ENCODE assay signal across 8 cellular contexts in genomic region chr2:30026091-30027055, GRCh38.
DNase-seq lines count a peak whose midpoint lies in the region; ATAC-seq, FAIRE-seq and TF ChIP-seq lines count a peak whose summit lies in the region.

No MANE protein-coding gene starts in this region.

- no peak overlapping the region for H3K4me3 Mint-ChIP-seq in endodermal cell

- CTCF ChIA-PET in A549 (lab: Yijun Ruan, JAX): interaction anchor here (0.6 to 5.6 kb wide), 42 partner anchors 9 to 1459 kb away, joined by 3 to 108 read pairs (median 4); partner anchors contain the start of gene ALK

- ATAC-seq in A549 (peak; percentile 88 to 96), HG02884 (IDR thresholded peaks at IDR 0.05; ENCODE audit: unreplicated experiment) (no peak), HG02588 (IDR thresholded peaks at IDR 0.05; ENCODE audit: unreplicated experiment) (no peak)

- no peaks in the 10 kb centered on the region for H3K9me3 Mint-ChIP-seq in endodermal cell

- no peaks in the 10 kb centered on the region for H3K4me1 ChIP-seq in A549
- H3K4me1 ChIP-seq in endodermal cell (ENCODE audit: control insufficient read depth, insufficient read depth, low read length): peaks cover 7% of the 10 kb centered on the region

- H3K27ac Mint-ChIP-seq in endodermal cell: no peak overlapping the region

- H3K36me3 Mint-ChIP-seq in endodermal cell (ENCODE audit: low read depth): no peaks in the 10 kb centered on the region

- no peaks in the 10 kb centered on the region for H3K36me3 ChIP-seq in endodermal cell (ENCODE audit: control insufficient read depth, insufficient read depth, low read length)

- POLR2A ChIA-PET in A549 (lab: Yijun Ruan, JAX): interaction anchor here (0.6 kb wide), 1 partner anchor 1152 kb away, joined by 3 read pairs; no protein-coding TSS in a partner anchor

- peaks cover 17% of the 10 kb centered on the region for H3K4me1 Mint-ChIP-seq in endodermal cell

- no peak for TF ChIP-seq EP300 in A549 (IDR thresholded peaks at IDR 0.05)

- no peak for FAIRE-seq in A549 (lab: Jason Lieb, UNC)

- peak; percentile 72 for TF ChIP-seq CTCF in A549 (IDR thresholded peaks at IDR 0.05)
- peak; percentile 58 for TF ChIP-seq CTCF in GM10266 (IDR thresholded peaks at IDR 0.05; ENCODE audit: control insufficient read depth, insufficient read depth, low read depth, missing control alignments)
- peak; percentile 95 for TF ChIP-seq CTCF in endodermal cell (conservative IDR thresholded peaks at IDR 0.05)

- H3K27me3 ChIP-seq in endodermal cell (ENCODE audit: control insufficient read depth, insufficient read depth, low read length, poor library complexity, severe bottlenecking): peaks cover 17% of the 10 kb centered on the region

- 25% methylated on average over 23 of the region's 23 CpGs for WGBS in A549 (ENCODE audit: missing lambda C conversion rate)
- 61 to 74% methylated on average over 17 to 23 of the region's 23 CpGs for WGBS in endodermal cell (ENCODE audit: insufficient coverage in 1 of 2, insufficient read length in 1 of 2), 2 experiments

- H3K27ac ChIP-seq in A549 (no peak overlapping the region), endodermal cell (ENCODE audit: low read depth, low read length) (no peak overlapping the region)

- peaks cover 22% of the 10 kb centered on the region for H3K27me3 Mint-ChIP-seq in endodermal cell (ENCODE audit: insufficient read depth)

- TF ChIP-seq RAD21 in A549 (conservative IDR thresholded peaks at IDR 0.05 in 1 of 2, IDR thresholded peaks at IDR 0.05 in 1 of 2): peak; percentile 80 to 86

- no peak overlapping the region for H3K4me2 ChIP-seq in A549

- no peak overlapping the region for H3K9ac ChIP-seq in endodermal cell (ENCODE audit: extremely low read depth, low read length, poor library complexity, severe bottlenecking)

- H3K4me3 ChIP-seq in A549 (no peak overlapping the region), endodermal cell (ENCODE audit: low read length) (no peak overlapping the region)

- DNase-seq in A549 (ENCODE audit: low read depth in 1 of 2, low spot score in 1 of 2) (peak; percentile 50 to 76), GM10266 (ENCODE audit: extremely low spot score) (peak; percentile 32), NCI-H82 treated with DMSO at 0.1 percent for 48 hours (lab: John Stamatoyannopoulos, UW; ENCODE audit: unreplicated experiment) (peak; percentile 18), endodermal cell (peak; percentile 88), middle frontal gyrus (ENCODE audit: extremely low spot score, low spot score) (peak; percentile 9), CD1c-positive myeloid dendritic cell (ENCODE audit: extremely low spot score) (no peak)

- H3K9me3 ChIP-seq in A549 (no peaks in the 10 kb centered on the region), endodermal cell (ENCODE audit: control insufficient read depth, low read length) (no peaks in the 10 kb centered on the region)

- TF ChIP-seq POLR2A in A549 (IDR thresholded peaks at IDR 0.05; ENCODE audit: low read length): no peak

TF ChIP-seq in A549, 52 proteins besides CTCF, POLR2A, EP300 and RAD21:
- no peak for TF ChIP-seq CBX8 (IDR thresholded peaks at IDR 0.05)
- TF ChIP-seq SMC3 (IDR thresholded peaks at IDR 0.05): peak; percentile 86
- no peak for TF ChIP-seq PHF8 (IDR thresholded peaks at IDR 0.05; ENCODE audit: borderline replicate concordance, low read depth)
- no peak for TF ChIP-seq RFX5 (IDR thresholded peaks at IDR 0.05)
- TF ChIP-seq ELK1 (IDR thresholded peaks at IDR 0.05; ENCODE audit: low read depth, low read length): no peak
- no peak for TF ChIP-seq NR3C1 (IDR thresholded peaks at IDR 0.05)
- no peak for TF ChIP-seq JUNB (IDR thresholded peaks at IDR 0.05)
- TF ChIP-seq MYC (IDR thresholded peaks at IDR 0.05; ENCODE audit: borderline replicate concordance, low read length): no peak

Comparison
In these comparisons a context has a peak if more than half of its experiments do, and no peak if none do; other contexts are left out.
1. ATAC-seq: peak in A549 (2 of 2); none in HG02884 (single experiment) and HG02588 (single experiment).
2. Peak in every context shown above with its lines, with median percentiles within 50 percentile points of each other: CTCF ChIP-seq.